ENCODE assay signal across 9 cellular contexts in the genomic region with DNA sequence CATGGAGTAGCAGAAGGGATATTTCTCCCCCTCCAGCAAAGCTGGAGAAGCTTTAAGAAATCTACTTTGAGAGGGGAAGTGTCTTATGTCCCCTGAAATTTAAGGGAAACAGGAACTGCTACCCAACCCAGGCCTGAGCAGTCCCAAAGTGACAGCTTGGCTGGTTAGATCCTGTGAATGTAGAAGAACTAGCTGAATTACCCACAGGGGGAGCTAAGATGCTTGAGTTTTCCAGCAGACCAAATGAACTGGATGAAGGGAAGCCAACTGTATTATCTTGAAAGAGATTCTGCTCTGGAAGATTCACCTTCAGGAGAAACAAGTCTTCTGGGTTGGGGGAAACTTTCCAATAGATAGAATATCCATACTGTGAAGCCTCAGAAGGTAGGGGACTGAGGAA.
DNase-seq lines count a peak whose midpoint lies in the region; ATAC-seq and TF ChIP-seq lines count a peak whose summit lies in the region.
"Had no signal": no experiment of that assay in that cellular context is flagged by ENCODE, and none has a peak within 500 bp of the region (broad histone marks: within the 10 kb centered on the region; RNA-seq: fewer than 3 reads in every experiment).

No MANE protein-coding gene starts in this region.

- H3K27ac ChIP-seq in A673 (ENCODE audit: low read depth, low read length, poor library complexity, severe bottlenecking) (peak overlapping the region; percentile 17), ascending aorta (no peak overlapping the region)

- ATAC-seq in GM18858 (IDR thresholded peaks at IDR 0.05; ENCODE audit: unreplicated experiment) (peak; percentile 56), mucosa of descending colon (no peak)
- ATAC-seq: activated T-cell treated with anti-CD3 and anti-CD28 coated beads, Interleukin-2, amount 50 U/mL, for 4 hours had no signal

- H3K27me3 ChIP-seq in A673 (replicated peaks; ENCODE audit: insufficient read depth, low read depth, low read length, poor library complexity) (no peaks in the 10 kb centered on the region), ascending aorta (no peaks in the 10 kb centered on the region)

- DNase-seq in A673 (ENCODE audit: low spot score) (peak; percentile 76), NCI-H146 treated with DMSO at 0.1 percent for 48 hours (lab: John Stamatoyannopoulos, UW; ENCODE audit: unreplicated experiment) (peak; percentile 6), epithelial cell of esophagus (ENCODE audit: low read depth) (peak; percentile 50), NCI-H2171 treated with DMSO at 0.1 percent for 48 hours (lab: John Stamatoyannopoulos, UW) (no peak), ascending aorta (ENCODE audit: low spot score in 2 of 2) (no peak), mucosa of descending colon (no peak), mucosa of gallbladder (ENCODE audit: low spot score) (no peak)
- DNase-seq: activated T-cell treated with anti-CD3 and anti-CD28 coated beads, Interleukin-2, amount 50 U/mL, for 4 hours had no signal

- H3K4me3 ChIP-seq in A673 (ENCODE audit: low read depth, low read length, poor library complexity, severe bottlenecking) (no peak overlapping the region), epithelial cell of esophagus (ENCODE audit: low read length) (no peak overlapping the region), ascending aorta (no peak overlapping the region), mucosa of descending colon (no peak overlapping the region)

- intact Hi-C loops in A673 (cut with micrococcal nuclease; ENCODE audit: unreplicated experiment) (no loop called here), ascending aorta (cut with DNase I) (no loop called here), mucosa of descending colon (cut with DNase I, micrococcal nuclease) (no loop called here)

- no peaks in the 10 kb centered on the region for H3K9me3 ChIP-seq in A673 (ENCODE audit: low read depth, low read length, poor library complexity, severe bottlenecking)
- no peaks in the 10 kb centered on the region for H3K9me3 ChIP-seq in ascending aorta
- H3K9me3 ChIP-seq in mucosa of descending colon: no peaks in the 10 kb centered on the region

- TF ChIP-seq CTCF in A673 (conservative IDR thresholded peaks at IDR 0.05; ENCODE audit: low read depth, low read length) (peak; percentile 65), epithelial cell of esophagus (IDR thresholded peaks at IDR 0.05; ENCODE audit: insufficient read depth, low read depth, low read length, missing control alignments) (peak; percentile 48), ascending aorta (IDR thresholded peaks at IDR 0.05) (no peak), mucosa of descending colon (IDR thresholded peaks at IDR 0.05) (no peak)

- H3K36me3 ChIP-seq in A673 (ENCODE audit: insufficient read depth, low read length, poor library complexity, severe bottlenecking): no peaks in the 10 kb centered on the region
- H3K36me3 ChIP-seq in ascending aorta: no peaks in the 10 kb centered on the region
- no peaks in the 10 kb centered on the region for H3K36me3 ChIP-seq in mucosa of descending colon (ENCODE audit: low read depth)

- no TSS peak for BruUV-seq in A673 (replicated peaks; lab: Mats Ljungman, UMichigan)

- CTCF ChIA-PET in A673 (lab: Charles Lee): interaction anchor here (0.5 kb wide), 1 partner anchor 12 kb away, joined by 4 read pairs; no protein-coding TSS in a partner anchor

- H3K4me1 ChIP-seq in A673 (ENCODE audit: insufficient read depth, low read length, poor library complexity, severe bottlenecking): peaks cover 5% of the 10 kb centered on the region
- no peaks in the 10 kb centered on the region for H3K4me1 ChIP-seq in ascending aorta
- H3K4me1 ChIP-seq in mucosa of descending colon (ENCODE audit: low read depth): no peaks in the 10 kb centered on the region

- POLR2A ChIA-PET in A673 (lab: Charles Lee; ENCODE audit: low non-redundant PET): no interaction called here

Comparison
In these comparisons a context has a peak if more than half of its experiments do, and no peak if none do; other contexts are left out.
1. DNase-seq: peak in A673 (single experiment), NCI-H146 treated with DMSO at 0.1 percent for 48 hours (single experiment) and epithelial cell of esophagus (single experiment); none in NCI-H2171 treated with DMSO at 0.1 percent for 48 hours (single experiment), ascending aorta (0 of 2), mucosa of descending colon (0 of 3) and mucosa of gallbladder (single experiment).
2. CTCF ChIP-seq: peak in A673 (single experiment) and epithelial cell of esophagus (single experiment); none in ascending aorta (0 of 3) and mucosa of descending colon (single experiment).